11 cellular contexts compared by ENCODE assay signal in genomic region chr4:173500841-173501591, GRCh38. TPM values are rescaled to one million over a fixed set of nuclear protein-coding genes. Genes with fewer than 3 reads are reported as not detected.
DNase-seq lines count a peak whose midpoint lies in the region; ATAC-seq and TF ChIP-seq lines count a peak whose summit lies in the region.
"Had no signal": no experiment of that assay in that cellular context is flagged by ENCODE, and none has a peak within 500 bp of the region (broad histone marks: within the 10 kb centered on the region; RNA-seq: fewer than 3 reads in every experiment).

No MANE protein-coding gene starts in this region.

- no peak overlapping the region for H3K4me2 ChIP-seq in MM.1S (ENCODE audit: low read depth, low read length)

- H3K9me3 ChIP-seq in HUES48 (ENCODE audit: control insufficient read depth, insufficient read depth, low read length) (no peaks in the 10 kb centered on the region), esophagus muscularis mucosa (no peaks in the 10 kb centered on the region), ovary (peaks cover 0 to 6% of the 10 kb centered on the region in 2 donors), MM.1S (replicated peaks; ENCODE audit: insufficient read depth, low read length) (no peaks in the 10 kb centered on the region)

- DNase-seq in esophagus muscularis mucosa (ENCODE audit: extremely low spot score) (peak; percentile 68), ovary (no peak), MM.1S (no peak), HPDE6-E6E7 (ENCODE audit: extremely low spot score) (no peak)
- DNase-seq: effector CD4-positive, alpha-beta T cell; NCI-H774 had no signal

- H4K20me1 ChIP-seq in MM.1S (ENCODE audit: insufficient read depth, low read length), result no peaks in the 10 kb centered on the region

- H3K4me1 ChIP-seq in HUES48 (ENCODE audit: control insufficient read depth, insufficient read depth, low read length), result peaks cover 20% of the 10 kb centered on the region
- peaks cover 0 to 31% (median 25%) of the 10 kb centered on the region in 4 donors for H3K4me1 ChIP-seq in esophagus muscularis mucosa
- H3K4me1 ChIP-seq in ovary (ENCODE audit: insufficient read depth), result no peaks in the 10 kb centered on the region
- H3K4me1 ChIP-seq in MM.1S (ENCODE audit: low read length), result 0 out of 2 replicates have a peak, but pooled peaks cover 3% of the 10 kb centered on the region

- no peak for TF ChIP-seq EP300 in esophagus muscularis mucosa (IDR thresholded peaks at IDR 0.05)
- TF ChIP-seq EP300 in ovary (IDR thresholded peaks at IDR 0.05), result no peak

- peak overlapping the region; percentile 56 for H3K4me3 ChIP-seq in HUES48 (ENCODE audit: low read depth, low read length)
- peak overlapping the region; percentile 39 to 44 (median 40) for H3K4me3 ChIP-seq in esophagus muscularis mucosa
- peak overlapping the region; percentile 14 for H3K4me3 ChIP-seq in ovary
- H3K4me3 ChIP-seq in MM.1S (ENCODE audit: low read length), result no peak overlapping the region

- TF ChIP-seq CTCF in esophagus muscularis mucosa (IDR thresholded peaks at IDR 0.05), result no peak
- no peak for TF ChIP-seq CTCF in ovary (IDR thresholded peaks at IDR 0.05)
- TF ChIP-seq CTCF in MM.1S (IDR thresholded peaks at IDR 0.05; ENCODE audit: low read length), result no peak

- WGBS in esophagus muscularis mucosa, result 33% methylated on average over 35 of the region's 48 CpGs
- WGBS in ovary, 3 donors, result 35 to 52% (median 37%) methylated on average over 48 of the region's 48 CpGs

- H3F3A ChIP-seq in MM.1S (ENCODE audit: insufficient read depth, low read length), result no peaks in the 10 kb centered on the region; the same call in 1 of the 2 replicates

- H2AFZ ChIP-seq in MM.1S (ENCODE audit: low read length), result no peak overlapping the region

- H3K27ac ChIP-seq in HUES48 (ENCODE audit: low read depth, low read length), result no peak overlapping the region
- H3K27ac ChIP-seq in esophagus muscularis mucosa (replicated peaks in 1 of 4), result no peak overlapping the region
- no peak overlapping the region for H3K27ac ChIP-seq in ovary
- no peak overlapping the region for H3K27ac ChIP-seq in MM.1S (ENCODE audit: low read length)

- peak; percentile 29 for ATAC-seq in GM18909 (IDR thresholded peaks at IDR 0.05; ENCODE audit: poor library complexity, unreplicated experiment)
- no peak for ATAC-seq in HG02763 (IDR thresholded peaks at IDR 0.05; ENCODE audit: unreplicated experiment)
- ATAC-seq in HG02884 (IDR thresholded peaks at IDR 0.05; ENCODE audit: unreplicated experiment), result no peak

- peaks cover 90% of the 10 kb centered on the region for H3K27me3 ChIP-seq in HUES48 (ENCODE audit: control insufficient read depth, insufficient read depth, low read length)
- peaks cover 0 to 38% (median 0%) of the 10 kb centered on the region in 4 donors for H3K27me3 ChIP-seq in esophagus muscularis mucosa
- H3K27me3 ChIP-seq in ovary, result no peaks in the 10 kb centered on the region
- H3K27me3 ChIP-seq in MM.1S (replicated peaks; ENCODE audit: insufficient read depth, low read length), result no peaks in the 10 kb centered on the region

- no peak for TF ChIP-seq POLR2A in esophagus muscularis mucosa (IDR thresholded peaks at IDR 0.05; ENCODE audit: low read depth)
- TF ChIP-seq POLR2A in ovary (IDR thresholded peaks at IDR 0.05), result no peak

- no peaks in the 10 kb centered on the region for H3K79me2 ChIP-seq in MM.1S (ENCODE audit: low read length)

- intact Hi-C loops in esophagus muscularis mucosa (cut with DNase I) (loop anchor here (10.0 kb wide), 1 partner anchor 624 kb away; no protein-coding TSS in a partner anchor), ovary (cut with DNase I) (loop anchor here in 2 of 4 donors (10.0 kb wide), 3 partner anchors 244 to 814 kb away; no protein-coding TSS in a partner anchor)

- H3K9ac ChIP-seq in HUES48 (ENCODE audit: low read depth, low read length) (0 out of 2 replicates have a peak overlapping the region, but pooled peaks have one; percentile 31), MM.1S (ENCODE audit: low read length) (no peak overlapping the region)

- H3K36me3 ChIP-seq in HUES48 (ENCODE audit: control insufficient read depth, insufficient read depth, low read length) (no peaks in the 10 kb centered on the region), esophagus muscularis mucosa (no peaks in the 10 kb centered on the region), ovary (no peaks in the 10 kb centered on the region), MM.1S (replicated peaks; ENCODE audit: insufficient read depth, low read length) (no peaks in the 10 kb centered on the region)

- H3K9me2 ChIP-seq in MM.1S (replicated peaks; ENCODE audit: insufficient read depth, low read length), result no peaks in the 10 kb centered on the region

RNA-seq across cellular contexts. Expression of gene HAND2, which starts 29.0 kb away (rescaled TPM):
- total RNA-seq in esophagus muscularis mucosa, result 100 to 1,000 TPM in 3 of 4 donors, 10 to 100 TPM in 1; 77.7 to 165 (median 138) TPM
- 10 to 100 TPM; 12.9 to 99.9 (median 44.1) TPM for total RNA-seq in ovary
- 10 to 100 TPM; 32.4 to 39.6 TPM for polyA plus RNA-seq in ovary
- total RNA-seq: HT-29 had no signal
